In the genomic region with DNA sequence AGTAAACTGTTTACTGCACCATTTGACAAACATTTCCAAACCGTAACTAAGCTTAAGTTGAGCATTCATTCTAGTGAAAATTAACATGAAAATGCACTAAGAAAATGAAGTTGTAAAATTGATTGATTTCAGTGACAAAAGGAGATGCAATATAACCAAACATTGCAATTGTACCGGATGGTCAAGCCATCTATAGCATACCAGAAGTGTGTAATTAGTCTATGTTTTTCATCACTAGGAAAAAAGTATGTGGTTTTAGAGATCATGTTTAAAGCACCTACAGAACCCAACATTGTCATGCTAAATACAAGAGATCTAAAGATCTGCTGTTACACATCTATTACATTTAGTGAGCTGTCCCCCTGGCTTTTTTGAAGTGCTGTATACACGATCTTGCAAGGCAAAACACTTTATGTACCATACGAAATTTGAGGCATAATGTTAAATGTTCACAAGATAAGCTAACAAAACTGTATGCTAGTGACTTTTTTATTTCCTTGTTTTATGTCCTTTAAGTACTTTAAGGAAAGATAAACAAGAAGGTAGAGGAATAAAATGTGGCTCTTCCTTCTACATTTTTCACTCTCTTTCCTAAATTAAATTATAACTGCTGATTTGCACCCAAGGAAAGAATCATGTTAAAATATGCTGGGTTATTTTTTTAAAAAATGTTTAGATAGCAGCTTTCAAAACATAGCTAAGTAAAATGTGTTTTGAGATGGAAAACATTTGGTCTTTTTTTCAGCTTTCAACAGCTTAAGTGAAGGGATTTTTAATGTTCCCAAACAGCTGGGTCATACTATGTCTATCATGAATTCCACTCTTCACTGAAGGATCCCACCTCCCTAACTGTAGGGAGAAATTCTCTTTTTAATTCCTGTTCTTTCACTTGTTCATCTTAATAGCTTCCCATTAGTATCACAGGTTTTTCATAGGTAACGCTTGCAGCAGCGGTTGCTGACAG, we compare ENCODE assay signal across 2 cellular contexts.
TF ChIP-seq lines count a peak whose summit lies in the region.

No MANE protein-coding gene starts in this region.

TF ChIP-seq in A549, 52 proteins besides CTCF, POLR2A, EP300 and RAD21 (continued from another document):
- no peak for TF ChIP-seq BCL3 (IDR thresholded peaks at IDR 0.05)
- TF ChIP-seq ZC3H11A (IDR thresholded peaks at IDR 0.05) = no peak
- no peak for TF ChIP-seq FOSL2 (IDR thresholded peaks at IDR 0.05)
- no peak for TF ChIP-seq FOSL2 (CRISPR knock-in tag; IDR thresholded peaks at IDR 0.05)
- TF ChIP-seq HMGXB4 (CRISPR knock-in tag; IDR thresholded peaks at IDR 0.05; ENCODE audit: borderline replicate concordance) = no peak
- no peak for TF ChIP-seq KDM1A (IDR thresholded peaks at IDR 0.05; ENCODE audit: low read depth)

TF ChIP-seq in IMR-90, 13 proteins besides CTCF, POLR2A, EP300 and RAD21 (continued from another document):
- TF ChIP-seq USF2 (IDR thresholded peaks at IDR 0.05; ENCODE audit: low read depth, low read length) (no peak), RFX5 (IDR thresholded peaks at IDR 0.05; ENCODE audit: low read depth, low read length) (no peak), MXI1 (IDR thresholded peaks at IDR 0.05; ENCODE audit: borderline replicate concordance, low read depth, low read length) (no peak), MAZ (IDR thresholded peaks at IDR 0.05; ENCODE audit: borderline replicate concordance, low read depth, low read length) (no peak)
- TF ChIP-seq, protein P1, sequence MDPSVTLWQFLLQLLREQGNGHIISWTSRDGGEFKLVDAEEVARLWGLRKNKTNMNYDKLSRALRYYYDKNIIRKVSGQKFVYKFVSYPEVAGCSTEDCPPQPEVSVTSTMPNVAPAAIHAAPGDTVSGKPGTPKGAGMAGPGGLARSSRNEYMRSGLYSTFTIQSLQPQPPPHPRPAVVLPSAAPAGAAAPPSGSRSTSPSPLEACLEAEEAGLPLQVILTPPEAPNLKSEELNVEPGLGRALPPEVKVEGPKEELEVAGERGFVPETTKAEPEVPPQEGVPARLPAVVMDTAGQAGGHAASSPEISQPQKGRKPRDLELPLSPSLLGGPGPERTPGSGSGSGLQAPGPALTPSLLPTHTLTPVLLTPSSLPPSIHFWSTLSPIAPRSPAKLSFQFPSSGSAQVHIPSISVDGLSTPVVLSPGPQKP (IDR thresholded peaks at IDR 0.05; ENCODE audit: borderline replicate concordance, low read depth, low read length) = no peak
